Comparison of ENCODE assay signal across 8 cellular contexts in genomic region chrX:22063284-22063683, GRCh38. TPM values are rescaled to one million over a fixed set of nuclear protein-coding genes. Genes with fewer than 3 reads are reported as not detected.
A peak's percentile ranks its signal among the peaks of the same experiment; 100 is the strongest.
DNase-seq lines count a peak whose midpoint lies in the region; ATAC-seq, FAIRE-seq and TF ChIP-seq lines count a peak whose summit lies in the region.

No MANE protein-coding gene starts in this region.

- in situ Hi-C loops in gastrocnemius medialis (cut with MboI; ENCODE audit: low sequenced_read_pairs in 4 of 4) = no loop called here

- H3K36me3 ChIP-seq in gastrocnemius medialis = no peaks in the 10 kb centered on the region
- H3K36me3 ChIP-seq in GM23338 (ENCODE audit: insufficient read depth) = no peaks in the 10 kb centered on the region

- H4K20me1 ChIP-seq in GM23338 (replicated peaks; ENCODE audit: insufficient read depth) = no peaks in the 10 kb centered on the region

- peak; percentile 82 for FAIRE-seq in GM12892 (lab: Jason Lieb, UNC)

- H3K27ac Mint-ChIP-seq in IgD-negative memory B cell (peak overlapping the region; percentile 3 to 79 (median 36)), GM23338 (no peak overlapping the region)

- H2AFZ ChIP-seq in GM23338 = no peak overlapping the region

- no peak overlapping the region for H3K4me3 ChIP-seq in epithelial cell of proximal tubule (ENCODE audit: low read depth, low read length)
- H3K4me3 ChIP-seq in gastrocnemius medialis = no peak overlapping the region
- H3K4me3 ChIP-seq in GM23338 = no peak overlapping the region

- H3F3A ChIP-seq in GM23338 (replicated peaks; ENCODE audit: low read depth) = no peaks in the 10 kb centered on the region

- H3K4me1 Mint-ChIP-seq in IgD-negative memory B cell (peaks cover 27 to 35% (median 32%) of the 10 kb centered on the region in 3 donors), GM23338 (no peaks in the 10 kb centered on the region)

- H3K27ac ChIP-seq in gastrocnemius medialis = no peak overlapping the region
- H3K27ac ChIP-seq in GM23338 (ENCODE audit: low read depth) = no peak overlapping the region

- no peaks in the 10 kb centered on the region for H3K9me2 ChIP-seq in GM23338 (ENCODE audit: insufficient read depth)

- H3K27me3 ChIP-seq in gastrocnemius medialis = no peaks in the 10 kb centered on the region
- no peaks in the 10 kb centered on the region for H3K27me3 ChIP-seq in GM23338 (ENCODE audit: insufficient read depth)

- H3K4me1 ChIP-seq in gastrocnemius medialis (no peaks in the 10 kb centered on the region), GM23338 (ENCODE audit: insufficient read depth) (no peaks in the 10 kb centered on the region)

- no peaks in the 10 kb centered on the region for H3K79me2 ChIP-seq in GM23338 (replicated peaks; ENCODE audit: insufficient read depth)

- TF ChIP-seq POLR2A in GM12892 (IDR thresholded peaks at IDR 0.05; ENCODE audit: low read depth, low read length) (no peak), gastrocnemius medialis (IDR thresholded peaks at IDR 0.05) (no peak)

- H3K9me3 ChIP-seq in gastrocnemius medialis = no peaks in the 10 kb centered on the region

- DNase-seq in GM12892 (ENCODE audit: insufficient read length) (peak; percentile 30), epithelial cell of proximal tubule (ENCODE audit: low read depth) (peak; percentile 6), NCI-H1436 (lab: John Stamatoyannopoulos, UW) (no peak), gastrocnemius medialis (no peak), GM23338 (ENCODE audit: low spot score) (no peak), T-helper 1 cell (no peak)

- no peak overlapping the region for H3K4me2 ChIP-seq in GM23338

- no peak for TF ChIP-seq CTCF in epithelial cell of proximal tubule (conservative IDR thresholded peaks at IDR 0.05; ENCODE audit: low read depth, low read length)
- TF ChIP-seq CTCF in gastrocnemius medialis (IDR thresholded peaks at IDR 0.05 in 4 of 5, conservative IDR thresholded peaks at IDR 0.05 in 1 of 5) = no peak
- no peak for TF ChIP-seq CTCF in GM23338 (conservative IDR thresholded peaks at IDR 0.05; ENCODE audit: low read depth in 2 of 2)

- ATAC-seq in GM21526 (IDR thresholded peaks at IDR 0.05; ENCODE audit: low FRiP score, unreplicated experiment) = peak; percentile 89
- ATAC-seq in gastrocnemius medialis = no peak
- no peak for ATAC-seq in GM23338

- H3K27me3 Mint-ChIP-seq in IgD-negative memory B cell = peaks cover 3% of the 10 kb centered on the region
- no peaks in the 10 kb centered on the region for H3K27me3 Mint-ChIP-seq in GM23338 (ENCODE audit: insufficient read depth, low read depth, poor library complexity)

- intact Hi-C loops in gastrocnemius medialis (cut with DNase I; ENCODE audit: low total_unique reads) = no loop called here

- peak overlapping the region in 2 of 4 donors; percentile 2 to 69 for H3K4me3 Mint-ChIP-seq in IgD-negative memory B cell
- H3K4me3 Mint-ChIP-seq in GM23338 = no peak overlapping the region

- H3K36me3 Mint-ChIP-seq in IgD-negative memory B cell (no peaks in the 10 kb centered on the region), GM23338 (ENCODE audit: low read depth) (no peaks in the 10 kb centered on the region)

- H3K9me3 Mint-ChIP-seq in IgD-negative memory B cell (no peaks in the 10 kb centered on the region), GM23338 (no peaks in the 10 kb centered on the region; the same call in 2 of the 3 replicates)

TF ChIP-seq in GM23338, 12 proteins besides CTCF, POLR2A, EP300 and RAD21 (continues in another document):
- TF ChIP-seq ZNF331 (CRISPR knock-in tag; IDR thresholded peaks at IDR 0.05; ENCODE audit: low read depth) = no peak
- no peak for TF ChIP-seq ZNF462 (CRISPR knock-in tag; IDR thresholded peaks at IDR 0.05)
- TF ChIP-seq STAT1 (IDR thresholded peaks at IDR 0.05; ENCODE audit: unreplicated experiment) = no peak
- TF ChIP-seq EZH2 (IDR thresholded peaks at IDR 0.05; ENCODE audit: low read depth, unreplicated experiment) = no peak
- TF ChIP-seq ETS1 (IDR thresholded peaks at IDR 0.05) = no peak
- TF ChIP-seq POLR2AphosphoS5 (IDR thresholded peaks at IDR 0.05; ENCODE audit: low read depth) = no peak

RNA-seq across cellular contexts. Expression of gene PHEX, which starts 31.2 kb away (rescaled TPM):
- not detected for polyA plus RNA-seq in GM12892 (2012; ENCODE audit: missing spikeins)
- 0.11 TPM for polyA plus RNA-seq in IgD-negative memory B cell
- 0.07 and 0.29 TPM in 2 replicates for total RNA-seq in epithelial cell of proximal tubule
- total RNA-seq in gastrocnemius medialis = under 1 TPM in 1 of 4 donors, not detected in 3; 0.05 TPM
- total RNA-seq in GM23338 (2014; rRNA removed; shearing (Covaris generic)) = 0.21 TPM in 1 of 2 replicates, not detected in the other
- 0.05 and 0.07 TPM in 2 replicates for polyA plus RNA-seq in GM23338 (2016; fragmentation: Nextera tagmentation; extraction: Ambion mirVana)

Comparison
In these comparisons a context has a peak if more than half of its experiments do, and no peak if none do; other contexts are left out.
1. DNase-seq: peak in GM12892 (single experiment) and epithelial cell of proximal tubule (single experiment); none in NCI-H1436 (single experiment), gastrocnemius medialis (0 of 2), GM23338 (single experiment) and T-helper 1 cell (0 of 5).